Comparison of ENCODE assay signal across 1 cellular context in genomic region chr17:45149669-45150603, GRCh38.
TF ChIP-seq lines count a peak whose summit lies in the region.

No MANE protein-coding gene starts in this region.

TF ChIP-seq in HepG2, 621 proteins besides CTCF, POLR2A, EP300 and RAD21 (continued from another document and continues in another):
- TF ChIP-seq ATF7-NPFF (CRISPR knock-in tag; IDR thresholded peaks at IDR 0.05; ENCODE audit: low read depth) (no peak), SRY (CRISPR knock-in tag; IDR thresholded peaks at IDR 0.05) (no peak; the same call in 1 of the 2 replicates), SOX6 (IDR thresholded peaks at IDR 0.05) (no peak), SOX6 (CRISPR knock-in tag; IDR thresholded peaks at IDR 0.05) (0 out of 2 replicates have a peak, but pooled peaks have one; percentile 24), BHLHE40 (IDR thresholded peaks at IDR 0.05; ENCODE audit: low read length) (no peak), BATF2 (CRISPR knock-in tag; IDR thresholded peaks at IDR 0.05) (0 out of 2 replicates have a peak, but pooled peaks have one; percentile 18), ZNF614 (CRISPR knock-in tag; IDR thresholded peaks at IDR 0.05; ENCODE audit: borderline replicate concordance) (no peak), U2AF1 (optimal IDR thresholded peaks at IDR 0.05; ENCODE audit: low read depth, low read length) (no peak), TMF1 (CRISPR knock-in tag; IDR thresholded peaks at IDR 0.05; ENCODE audit: low read depth) (peak; percentile 64; the same call in 1 of the 2 replicates), ZNF253 (CRISPR knock-in tag; IDR thresholded peaks at IDR 0.05; ENCODE audit: borderline replicate concordance) (no peak), SIX4 (CRISPR knock-in tag; IDR thresholded peaks at IDR 0.05) (no peak), ELF4 (CRISPR knock-in tag; IDR thresholded peaks at IDR 0.05; ENCODE audit: borderline replicate concordance) (no peak), BORCS8-MEF2B (CRISPR knock-in tag; IDR thresholded peaks at IDR 0.05) (0 out of 2 replicates have a peak, but pooled peaks have one; percentile 22), PLSCR1 (CRISPR knock-in tag; IDR thresholded peaks at IDR 0.05; ENCODE audit: borderline replicate concordance) (no peak), ZNF317 (CRISPR knock-in tag; IDR thresholded peaks at IDR 0.05) (no peak), ARID2 (CRISPR knock-in tag; IDR thresholded peaks at IDR 0.05; ENCODE audit: borderline replicate concordance) (peak; percentile 15; the same call in 1 of the 2 replicates), ZFP62 (CRISPR knock-in tag; IDR thresholded peaks at IDR 0.05) (no peak), ZNF547 (CRISPR knock-in tag; IDR thresholded peaks at IDR 0.05) (0 out of 2 replicates have a peak, but pooled peaks have one; percentile 36), POGK (CRISPR knock-in tag; conservative IDR thresholded peaks at IDR 0.05) (peak; percentile 82; the same call in 1 of the 2 replicates), ZNF235 (CRISPR knock-in tag; IDR thresholded peaks at IDR 0.05; ENCODE audit: borderline replicate concordance) (no peak), HIVEP1 (CRISPR knock-in tag; IDR thresholded peaks at IDR 0.05) (no peak), SRSF1 (optimal IDR thresholded peaks at IDR 0.05; ENCODE audit: low read depth, low read length) (peak; percentile 43), ZNF609 (CRISPR knock-in tag; IDR thresholded peaks at IDR 0.05; ENCODE audit: borderline replicate concordance) (peak; percentile 28; the same call in 1 of the 2 replicates), ZSCAN20 (CRISPR knock-in tag; IDR thresholded peaks at IDR 0.05; ENCODE audit: borderline replicate concordance) (peak; percentile 24; the same call in 1 of the 2 replicates), ZMYM3 (CRISPR knock-in tag; IDR thresholded peaks at IDR 0.05) (no peak; the same call in 1 of the 2 replicates), LRRFIP1 (CRISPR knock-in tag; conservative IDR thresholded peaks at IDR 0.05) (no peak), SMARCE1 (IDR thresholded peaks at IDR 0.05; ENCODE audit: borderline replicate concordance) (no peak), ZFP90 (CRISPR knock-in tag; IDR thresholded peaks at IDR 0.05; ENCODE audit: borderline replicate concordance) (no peak; the same call in 1 of the 2 replicates), GATAD1 (CRISPR knock-in tag; IDR thresholded peaks at IDR 0.05) (peak; percentile 47; the same call in 1 of the 2 replicates), ZSCAN9 (CRISPR knock-in tag; IDR thresholded peaks at IDR 0.05; ENCODE audit: borderline replicate concordance) (no peak), HNF4G (IDR thresholded peaks at IDR 0.05; ENCODE audit: borderline replicate concordance, low read depth, low read length) (no peak), HNF4G (CRISPR knock-in tag; IDR thresholded peaks at IDR 0.05; ENCODE audit: borderline replicate concordance, low read depth) (no peak), NFYC (CRISPR knock-in tag; IDR thresholded peaks at IDR 0.05) (0 out of 2 replicates have a peak, but pooled peaks have one; percentile 5), ZNF749 (CRISPR knock-in tag; IDR thresholded peaks at IDR 0.05; ENCODE audit: borderline replicate concordance) (peak; percentile 62; the same call in 1 of the 2 replicates), ZNF468 (CRISPR knock-in tag; IDR thresholded peaks at IDR 0.05) (no peak; the same call in 1 of the 2 replicates), WIZ (CRISPR knock-in tag; IDR thresholded peaks at IDR 0.05) (no peak), ZNF354B (CRISPR knock-in tag; IDR thresholded peaks at IDR 0.05) (no peak), HINFP (CRISPR knock-in tag; IDR thresholded peaks at IDR 0.05; ENCODE audit: low read depth) (no peak), KLF12 (CRISPR knock-in tag; IDR thresholded peaks at IDR 0.05; ENCODE audit: borderline replicate concordance) (0 out of 2 replicates have a peak, but pooled peaks have one; percentile 43), FOXP1 (IDR thresholded peaks at IDR 0.05) (no peak), FOXP1 (CRISPR knock-in tag; IDR thresholded peaks at IDR 0.05) (no peak), RBAK (CRISPR knock-in tag; IDR thresholded peaks at IDR 0.05) (no peak), FOSL2 (CRISPR knock-in tag; IDR thresholded peaks at IDR 0.05) (0 out of 2 replicates have a peak, but pooled peaks have one; percentile 2), NFKBIZ (CRISPR knock-in tag; IDR thresholded peaks at IDR 0.05) (no peak), HMG20B (CRISPR knock-in tag; conservative IDR thresholded peaks at IDR 0.05) (no peak), ZNF251 (CRISPR knock-in tag; IDR thresholded peaks at IDR 0.05) (no peak), CENPX (CRISPR knock-in tag; IDR thresholded peaks at IDR 0.05) (no peak), PATZ1 (CRISPR knock-in tag; IDR thresholded peaks at IDR 0.05) (no peak), SNAI1 (CRISPR knock-in tag; IDR thresholded peaks at IDR 0.05; ENCODE audit: borderline replicate concordance) (no peak), TRAFD1 (CRISPR knock-in tag; IDR thresholded peaks at IDR 0.05; ENCODE audit: borderline replicate concordance) (peak; percentile 19; the same call in 1 of the 2 replicates), MXD1 (CRISPR knock-in tag; IDR thresholded peaks at IDR 0.05) (no peak)
